15 cellular contexts compared by ENCODE assay signal in genomic region chr19:39171479-39172465, GRCh38. TPM values are rescaled to one million over a fixed set of nuclear protein-coding genes. Genes with fewer than 3 reads are reported as not detected.
DNase-seq lines count a peak whose midpoint lies in the region; ATAC-seq and TF ChIP-seq lines count a peak whose summit lies in the region.
"Had no signal": no experiment of that assay in that cellular context is flagged by ENCODE, and none has a peak within 500 bp of the region (broad histone marks: within the 10 kb centered on the region; RNA-seq: fewer than 3 reads in every experiment).

No MANE protein-coding gene starts in this region.

- no peaks in the 10 kb centered on the region for H3K9me3 ChIP-seq in HEK293 (ENCODE audit: control insufficient read depth, insufficient read depth, low read depth, low read length)
- H3K9me3 ChIP-seq: BLaER1 treated with 17β-estradiol and CSF1 and Interleukin-3, amounts not matched to agents 10 nM and 100 nM had no signal

- H3K27ac ChIP-seq in HEK293 (ENCODE audit: extremely low read depth, low read depth, low read length) = peak overlapping the region; percentile 31; the same call in 1 of the 2 replicates
- H3K27ac ChIP-seq: BLaER1 treated with 17β-estradiol and CSF1 and Interleukin-3, amounts not matched to agents 10 nM and 100 nM; PC-9 had no signal

- TF ChIP-seq CTCF in HEK293 (tag by site-specific recombination; IDR thresholded peaks at IDR 0.05) (no peak), choroid plexus epithelial cell (conservative IDR thresholded peaks at IDR 0.05; ENCODE audit: low read depth, low read length) (no peak), osteocyte (IDR thresholded peaks at IDR 0.05) (no peak)

- CTCF ChIA-PET in HEK293 (lab: Yijun Ruan, JAX) = interaction anchor here (0.7 kb wide), 1 partner anchor 120 kb away, joined by 3 read pairs; no protein-coding TSS in a partner anchor

- no peaks in the 10 kb centered on the region for H3K27me3 Mint-ChIP-seq in osteocyte (ENCODE audit: unreplicated experiment)

- peaks cover 10% of the 10 kb centered on the region for H3K4me1 Mint-ChIP-seq in osteocyte (ENCODE audit: unreplicated experiment)

- peaks cover 4% of the 10 kb centered on the region for H3K4me1 ChIP-seq in HEK293 (ENCODE audit: control insufficient read depth, insufficient read depth, low read length)

- H3K9me3 Mint-ChIP-seq in osteocyte (ENCODE audit: unreplicated experiment) = no peaks in the 10 kb centered on the region

- no peak for ATAC-seq in GM19351 (IDR thresholded peaks at IDR 0.05; ENCODE audit: unreplicated experiment)
- ATAC-seq in HG02571 (IDR thresholded peaks at IDR 0.05; ENCODE audit: unreplicated experiment) = no peak
- ATAC-seq: HCT116 had no signal

- H3K36me3 ChIP-seq in HEK293 (ENCODE audit: control insufficient read depth in 2 of 2, insufficient read depth in 1 of 2, low read length in 2 of 2) = peaks cover 13 to 38% of the 10 kb centered on the region in 2 experiments; a peak in 2 of 3 replicates

- intact Hi-C loops in head of caudate nucleus (cut with DNase I) = no loop called here

- peak; percentile 25 for DNase-seq in NCI-H69 (lab: John Stamatoyannopoulos, UW)
- peak; percentile 91 for DNase-seq in choroid plexus epithelial cell (ENCODE audit: low read depth)
- DNase-seq in osteocyte (ENCODE audit: extremely low spot score, unreplicated experiment) = no peak
- DNase-seq in head of caudate nucleus = no peak
- DNase-seq: DMS53, MV-4-11, NCI-H1436, NCI-H774, PC-9, Right ventricle myocardium superior had no signal

- H3K4me3 ChIP-seq in HEK293 (ENCODE audit: low read depth, low read length) (no peak overlapping the region), choroid plexus epithelial cell (ENCODE audit: low read depth, low read length) (no peak overlapping the region)
- H3K4me3 ChIP-seq: BLaER1 treated with 17β-estradiol and CSF1 and Interleukin-3, amounts not matched to agents 10 nM and 100 nM; PC-9 had no signal

- peak overlapping the region; percentile 38 for H3K27ac Mint-ChIP-seq in osteocyte (ENCODE audit: unreplicated experiment)

- no peak overlapping the region for H3K4me3 Mint-ChIP-seq in osteocyte (ENCODE audit: unreplicated experiment)

- POLR2A ChIA-PET in HEK293 (lab: Yijun Ruan, JAX) = interaction anchor here (0.7 to 1.0 kb wide), 2 partner anchors 9 to 28 kb away, joined by 4 to 5 read pairs; no protein-coding TSS in a partner anchor

- H3K36me3 Mint-ChIP-seq in osteocyte (ENCODE audit: unreplicated experiment) = peaks cover 3% of the 10 kb centered on the region

TF ChIP-seq in HEK293, 187 proteins besides CTCF, POLR2A, EP300 and RAD21:
- peak; percentile 68 for TF ChIP-seq ZNF600 (tag by site-specific recombination; IDR thresholded peaks at IDR 0.05)
- TF ChIP-seq ZNF280D (tag by site-specific recombination; IDR thresholded peaks at IDR 0.05) = no peak
- TF ChIP-seq ZBTB17 (tag by site-specific recombination; IDR thresholded peaks at IDR 0.05) = peak; percentile 73
- TF ChIP-seq PATZ1 (tag by site-specific recombination; IDR thresholded peaks at IDR 0.05) = peak; percentile 52; the same call in 1 of the 2 replicates

RNA-seq across cellular contexts. Expression of gene NCCRP1, which starts 25.0 kb away (rescaled TPM):
- not detected in 2 replicates for total RNA-seq in osteocyte
- total RNA-seq: Right ventricle myocardium superior had no signal

RNA-seq across cellular contexts. Expression of gene SYCN, which starts 32.3 kb away (rescaled TPM):
- not detected in 2 replicates for total RNA-seq in osteocyte
- total RNA-seq: PC-9, Right ventricle myocardium superior had no signal

RNA-seq across cellular contexts. Expression of gene PAK4, which starts 46.2 kb away (rescaled TPM):
- 14.8 and 16.5 TPM in 2 replicates for total RNA-seq in osteocyte

Comparison
In these comparisons a context has a peak if more than half of its experiments do, and no peak if none do; other contexts are left out.
1. DNase-seq: peak in NCI-H69 (single experiment) and choroid plexus epithelial cell (single experiment); none in osteocyte (single experiment) and head of caudate nucleus (0 of 42).